In genomic region chr3:5022966-5023776, GRCh38 we compare ENCODE assay signal across 9 cellular contexts. TPM values are rescaled to one million over a fixed set of nuclear protein-coding genes. Genes with fewer than 3 reads are reported as not detected.
DNase-seq lines count a peak whose midpoint lies in the region; ATAC-seq, FAIRE-seq and TF ChIP-seq lines count a peak whose summit lies in the region.
"Had no signal": no experiment of that assay in that cellular context is flagged by ENCODE, and none has a peak within 500 bp of the region (broad histone marks: within the 10 kb centered on the region; RNA-seq: fewer than 3 reads in every experiment).

No MANE protein-coding gene starts in this region.

- TF ChIP-seq CTCF in thoracic aorta (IDR thresholded peaks at IDR 0.05): no peak

- H3K27ac ChIP-seq in thoracic aorta (peak overlapping the region; percentile 57 to 69), small intestine (ENCODE audit: low read depth in 1 of 2, low read length in 1 of 2) (no peak overlapping the region)

- no peaks in the 10 kb centered on the region for H3K27me3 Mint-ChIP-seq in activated T-cell treated with anti-CD3 and anti-CD28 coated beads, Interleukin-2, amount 50 U/mL, for 72 hours (ENCODE audit: low read depth)
- H3K27me3 Mint-ChIP-seq in activated naive CD8-positive, alpha-beta T cell treated with anti-CD3 and anti-CD28 coated beads, Interleukin-2, amount 50 U/mL, for 24 hours: no peaks in the 10 kb centered on the region

- no peaks in the 10 kb centered on the region for H3K9me3 Mint-ChIP-seq in activated T-cell treated with anti-CD3 and anti-CD28 coated beads, Interleukin-2, amount 50 U/mL, for 72 hours
- no peaks in the 10 kb centered on the region for H3K9me3 Mint-ChIP-seq in activated naive CD8-positive, alpha-beta T cell treated with anti-CD3 and anti-CD28 coated beads, Interleukin-2, amount 50 U/mL, for 24 hours

- H3K4me1 ChIP-seq in thoracic aorta (ENCODE audit: control insufficient read depth in 1 of 2, low read depth in 2 of 2): peaks cover 4 to 28% of the 10 kb centered on the region in 2 donors
- H3K4me1 ChIP-seq in small intestine (ENCODE audit: control insufficient read depth in 2 of 2, insufficient read depth in 1 of 2, low read depth in 1 of 2, low read length in 1 of 2): peaks cover 0 to 3% of the 10 kb centered on the region in 2 donors

- H3K36me3 ChIP-seq in thoracic aorta: no peaks in the 10 kb centered on the region
- H3K36me3 ChIP-seq in small intestine (ENCODE audit: control insufficient read depth in 2 of 2, insufficient read depth in 2 of 2, low read length in 2 of 2): no peaks in the 10 kb centered on the region

- peaks cover 96% of the 10 kb centered on the region for H3K4me1 Mint-ChIP-seq in activated T-cell treated with anti-CD3 and anti-CD28 coated beads, Interleukin-2, amount 50 U/mL, for 72 hours (ENCODE audit: low read depth)
- peaks cover 85% of the 10 kb centered on the region for H3K4me1 Mint-ChIP-seq in activated naive CD8-positive, alpha-beta T cell treated with anti-CD3 and anti-CD28 coated beads, Interleukin-2, amount 50 U/mL, for 24 hours

- DNase-seq in activated T-cell treated with anti-CD3 and anti-CD28 coated beads, Interleukin-2, amount 50 U/mL, for 72 hours: peak; percentile 53 to 58
- DNase-seq in activated T-cell treated with anti-CD3 and anti-CD28 coated beads for 4 hours: no peak
- DNase-seq in activated naive CD8-positive, alpha-beta T cell treated with anti-CD3 and anti-CD28 coated beads, Interleukin-2, amount 50 U/mL, for 24 hours: peak; percentile 52
- DNase-seq in iPS-NIHi11 (ENCODE audit: low spot score): peak; percentile 22
- DNase-seq in thoracic aorta (ENCODE audit: low spot score): peak; percentile 51
- no peak for DNase-seq in NAMALWA (ENCODE audit: low spot score)
- no peak for DNase-seq in small intestine
- no peak for DNase-seq in Ammon's horn (ENCODE audit: low spot score)

- H3K4me3 ChIP-seq in thoracic aorta (no peak overlapping the region), small intestine (ENCODE audit: low read depth in 1 of 2, low read length in 2 of 2) (no peak overlapping the region)

- no peak for ATAC-seq in activated T-cell treated with anti-CD3 and anti-CD28 coated beads, Interleukin-2, amount 50 U/mL, for 72 hours (replicated peaks in 1 of 2)
- ATAC-seq in activated naive CD8-positive, alpha-beta T cell treated with anti-CD3 and anti-CD28 coated beads, Interleukin-2, amount 50 U/mL, for 24 hours: peak; percentile 7
- peak; percentile 20 for ATAC-seq in thoracic aorta (ENCODE audit: insufficient number of reproducible peaks, low FRiP score, low read depth)

- H3K9me3 ChIP-seq in thoracic aorta (no peaks in the 10 kb centered on the region), small intestine (ENCODE audit: control insufficient read depth, low read depth) (no peaks in the 10 kb centered on the region)

- no peaks in the 10 kb centered on the region for H3K36me3 Mint-ChIP-seq in activated T-cell treated with anti-CD3 and anti-CD28 coated beads, Interleukin-2, amount 50 U/mL, for 72 hours (ENCODE audit: insufficient read depth in 2 of 2)
- H3K36me3 Mint-ChIP-seq in activated naive CD8-positive, alpha-beta T cell treated with anti-CD3 and anti-CD28 coated beads, Interleukin-2, amount 50 U/mL, for 24 hours (ENCODE audit: low read depth): no peaks in the 10 kb centered on the region

- WGBS in small intestine, 3 donors: 72 to 77% (median 75%) methylated on average over 15 of the region's 15 CpGs

- peak overlapping the region; percentile 89 for H3K27ac Mint-ChIP-seq in activated T-cell treated with anti-CD3 and anti-CD28 coated beads, Interleukin-2, amount 50 U/mL, for 72 hours
- H3K27ac Mint-ChIP-seq in activated naive CD8-positive, alpha-beta T cell treated with anti-CD3 and anti-CD28 coated beads, Interleukin-2, amount 50 U/mL, for 24 hours: peak overlapping the region; percentile 96

- peak overlapping the region; percentile 77 to 85 for H3K4me3 Mint-ChIP-seq in activated T-cell treated with anti-CD3 and anti-CD28 coated beads, Interleukin-2, amount 50 U/mL, for 72 hours
- H3K4me3 Mint-ChIP-seq in activated naive CD8-positive, alpha-beta T cell treated with anti-CD3 and anti-CD28 coated beads, Interleukin-2, amount 50 U/mL, for 24 hours: peak overlapping the region; percentile 22

- H3K27me3 ChIP-seq in thoracic aorta (replicated peaks; ENCODE audit: insufficient read depth) (no peaks in the 10 kb centered on the region), small intestine (ENCODE audit: control insufficient read depth in 2 of 2, insufficient read depth in 2 of 2, low read length in 2 of 2) (no peaks in the 10 kb centered on the region)

- FAIRE-seq in small intestine (lab: Jason Lieb, UNC): no peak
- FAIRE-seq: G401.6 had no signal

RNA-seq across cellular contexts. Expression of gene BHLHE40, which starts 43.9 kb away (rescaled TPM):
- 100 to 1,000 TPM; 303 to 440 TPM for total RNA-seq in activated T-cell treated with anti-CD3 and anti-CD28 coated beads, Interleukin-2, amount 50 U/mL, for 72 hours
- total RNA-seq in thoracic aorta: 100 to 1,000 TPM in 1 of 2 donors, 10 to 100 TPM in 1; 47.2 to 109 TPM
- 10 to 100 TPM in 2 of 3 donors, 1 to 10 TPM in 1; 6.3 to 28.5 (median 10.8) TPM for polyA plus RNA-seq in small intestine

Comparison
In these comparisons a context has a peak if more than half of its experiments do, and no peak if none do; other contexts are left out.
1. DNase-seq: peak in activated T-cell treated with anti-CD3 and anti-CD28 coated beads, Interleukin-2, amount 50 U/mL, for 72 hours (2 of 2), activated naive CD8-positive, alpha-beta T cell treated with anti-CD3 and anti-CD28 coated beads, Interleukin-2, amount 50 U/mL, for 24 hours (single experiment), iPS-NIHi11 (single experiment) and thoracic aorta (single experiment); none in activated T-cell treated with anti-CD3 and anti-CD28 coated beads for 4 hours (single experiment), NAMALWA (single experiment), small intestine (single experiment) and Ammon's horn (single experiment).
2. ATAC-seq: peak in activated naive CD8-positive, alpha-beta T cell treated with anti-CD3 and anti-CD28 coated beads, Interleukin-2, amount 50 U/mL, for 24 hours (single experiment) and thoracic aorta (single experiment); none in activated T-cell treated with anti-CD3 and anti-CD28 coated beads, Interleukin-2, amount 50 U/mL, for 72 hours (0 of 2).
3. H3K27ac ChIP-seq: peak in thoracic aorta (2 of 2); none in small intestine (0 of 2).